Comparison of ENCODE assay signal across 1 cellular context in the genomic region with DNA sequence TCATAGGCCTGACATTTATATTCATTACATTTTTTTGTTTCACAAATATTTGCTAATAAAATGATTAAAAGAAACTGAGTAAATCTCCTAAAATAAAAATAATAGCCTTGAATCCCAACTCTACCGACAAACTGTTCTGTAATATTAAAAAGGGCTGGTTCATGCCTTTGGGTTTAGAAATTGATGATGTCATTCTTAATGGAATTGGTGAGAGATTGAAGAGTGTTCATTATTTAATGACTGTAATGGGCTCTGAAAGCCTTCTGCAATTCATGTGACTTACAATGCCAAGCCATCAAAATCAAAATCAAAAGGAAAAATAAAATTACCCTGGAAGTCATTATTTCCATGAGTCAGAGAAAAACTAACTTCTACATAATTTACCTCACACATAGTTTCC.
A peak's percentile ranks its signal among the peaks of the same experiment; 100 is the strongest.
TF ChIP-seq lines count a peak whose summit lies in the region.

No MANE protein-coding gene starts in this region.

TF ChIP-seq in HEK293, 187 proteins besides CTCF, POLR2A, EP300 and RAD21 (continued from another document):
- TF ChIP-seq, protein P1, sequence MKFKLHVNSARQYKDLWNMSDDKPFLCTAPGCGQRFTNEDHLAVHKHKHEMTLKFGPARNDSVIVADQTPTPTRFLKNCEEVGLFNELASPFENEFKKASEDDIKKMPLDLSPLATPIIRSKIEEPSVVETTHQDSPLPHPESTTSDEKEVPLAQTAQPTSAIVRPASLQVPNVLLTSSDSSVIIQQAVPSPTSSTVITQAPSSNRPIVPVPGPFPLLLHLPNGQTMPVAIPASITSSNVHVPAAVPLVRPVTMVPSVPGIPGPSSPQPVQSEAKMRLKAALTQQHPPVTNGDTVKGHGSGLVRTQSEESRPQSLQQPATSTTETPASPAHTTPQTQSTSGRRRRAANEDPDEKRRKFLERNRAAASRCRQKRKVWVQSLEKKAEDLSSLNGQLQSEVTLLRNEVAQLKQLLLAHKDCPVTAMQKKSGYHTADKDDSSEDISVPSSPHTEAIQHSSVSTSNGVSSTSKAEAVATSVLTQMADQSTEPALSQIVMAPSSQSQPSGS (tag by site-specific recombination; IDR thresholded peaks at IDR 0.05; ENCODE audit: low read depth), result peak; percentile 78; the same call in 1 of the 2 replicates
TF ChIP-seq in HEK293: peak in this region for 1.
